ENCODE assay signal across 15 cellular contexts in the genomic region with DNA sequence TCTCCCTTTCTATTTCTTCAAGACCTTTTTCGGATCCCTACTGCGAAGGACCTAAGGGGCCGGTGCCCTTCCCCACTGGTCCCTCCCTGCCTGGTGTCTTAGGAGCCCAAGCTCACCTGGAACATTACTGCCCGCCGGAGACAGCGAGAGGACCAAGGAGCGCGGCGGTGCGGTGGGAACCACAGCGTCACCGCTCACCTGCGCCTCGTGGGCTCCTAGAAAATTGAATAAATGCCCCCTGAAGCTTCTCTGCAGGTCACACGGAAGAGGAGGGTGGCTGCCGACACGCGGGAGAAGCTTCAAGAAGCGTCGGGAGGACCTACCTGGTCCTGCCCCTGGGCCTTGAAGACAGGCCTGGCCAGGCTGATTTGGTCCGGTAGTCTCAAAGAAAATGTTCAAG.
DNase-seq lines count a peak whose midpoint lies in the region; ATAC-seq and TF ChIP-seq lines count a peak whose summit lies in the region.
"Had no signal": no experiment of that assay in that cellular context is flagged by ENCODE, and none has a peak within 500 bp of the region (broad histone marks: within the 10 kb centered on the region; RNA-seq: fewer than 3 reads in every experiment).

No MANE protein-coding gene starts in this region.

- H4K8ac ChIP-seq in trophoblast cell (ENCODE audit: low read depth, low read length) = no peak overlapping the region

- no peaks in the 10 kb centered on the region for H3K79me2 ChIP-seq in trophoblast cell (ENCODE audit: control insufficient read depth, insufficient read depth, low read length, poor library complexity)

- H2BK120ac ChIP-seq in trophoblast cell (ENCODE audit: insufficient read depth, low read length, poor library complexity) = no peak overlapping the region

- H2BK5ac ChIP-seq in trophoblast cell (ENCODE audit: low read depth, low read length, poor library complexity) = no peak overlapping the region

- H3K27ac Mint-ChIP-seq in WTC11 = peak overlapping the region; percentile 55; the same call in 1 of the 2 replicates

- no peak overlapping the region for H4K91ac ChIP-seq in trophoblast cell (ENCODE audit: low read depth, low read length)

- H3K4me1 Mint-ChIP-seq in WTC11 = peaks cover 34% of the 10 kb centered on the region

- no CpG with 5 or more reads among the region's 21 CpGs for WGBS in trophoblast cell (ENCODE audit: extremely low coverage, insufficient coverage, insufficient read length)

- H3K9me3 Mint-ChIP-seq in WTC11 = no peaks in the 10 kb centered on the region

- H3K36me3 Mint-ChIP-seq in WTC11 = no peaks in the 10 kb centered on the region

- no peaks in the 10 kb centered on the region for H3K9me3 ChIP-seq in trophoblast cell (ENCODE audit: insufficient read depth, low read depth, low read length)
- H3K9me3 ChIP-seq: HAP-1 had no signal

- H3K4me1 ChIP-seq in trophoblast cell (ENCODE audit: control insufficient read depth in 1 of 2, insufficient read depth in 2 of 2, low read length in 2 of 2) = no peaks in the 10 kb centered on the region
- H3K4me1 ChIP-seq: BLaER1, HAP-1 had no signal

- H3K4me3 Mint-ChIP-seq in WTC11 = no peak overlapping the region

- H3K14ac ChIP-seq in trophoblast cell (ENCODE audit: low read length) = no peak overlapping the region

- H3K4me3 ChIP-seq in trophoblast cell (ENCODE audit: low read depth, low read length) = no peak overlapping the region
- H3K4me3 ChIP-seq: BLaER1, HAP-1 had no signal

- H3K9ac ChIP-seq in trophoblast cell (ENCODE audit: low read length) = no peak overlapping the region
- H3K9ac ChIP-seq: BLaER1 had no signal

- H3K4ac ChIP-seq in trophoblast cell (ENCODE audit: low read depth, low read length) = no peak overlapping the region

- POLR2A ChIA-PET in WTC11 (lab: Charles Lee) = interaction anchor here (0.6 kb wide), 1 partner anchor 565 kb away, joined by 3 read pairs; no protein-coding TSS in a partner anchor

- H3K27me3 Mint-ChIP-seq in WTC11 (ENCODE audit: low read depth) = no peaks in the 10 kb centered on the region; the same call in 1 of the 2 replicates

- no peaks in the 10 kb centered on the region for H3K36me3 ChIP-seq in trophoblast cell (ENCODE audit: control insufficient read depth in 1 of 2, insufficient read depth in 2 of 2, low read length in 2 of 2)
- H3K36me3 ChIP-seq: HAP-1 had no signal

- TF ChIP-seq CTCF in WTC11 (IDR thresholded peaks at IDR 0.05) = no peak

- no peaks in the 10 kb centered on the region for H3K79me1 ChIP-seq in trophoblast cell (ENCODE audit: low read length)

- no peak overlapping the region for H3K4me2 ChIP-seq in trophoblast cell (ENCODE audit: low read length)
- H3K4me2 ChIP-seq: BLaER1 had no signal

- H3K27me3 ChIP-seq in trophoblast cell (ENCODE audit: insufficient read depth, low read length) = no peaks in the 10 kb centered on the region
- H3K27me3 ChIP-seq: BLaER1 had no signal

- no peak for ATAC-seq in left ventricle myocardium superior
- ATAC-seq in Right ventricle myocardium inferior = no peak
- ATAC-seq in WTC11 = no peak
- no peak for ATAC-seq in HG02571 (IDR thresholded peaks at IDR 0.05; ENCODE audit: unreplicated experiment)

- intact Hi-C loops in left ventricle myocardium superior (cut with micrococcal nuclease) (no loop called here), Right ventricle myocardium inferior (cut with DNase I) (no loop called here)

- no peak overlapping the region for H3K27ac ChIP-seq in trophoblast cell (ENCODE audit: low read depth, low read length)
- H3K27ac ChIP-seq: BLaER1, HL-60 had no signal

- DNase-seq in left ventricle myocardium superior = peak; percentile 9
- no peak for DNase-seq in Right ventricle myocardium inferior (ENCODE audit: missing footprints)
- no peak for DNase-seq in WTC11 (ENCODE audit: low spot score)
- DNase-seq in trophoblast cell = no peak
- DNase-seq in activated CD4-positive, alpha-beta T cell treated with anti-CD3 and anti-CD28 coated beads for 48 hours = no peak
- DNase-seq in T-helper 9 cell = no peak
- DNase-seq: 8988T, AML-193, DMS53, IMR-90, KBM-7 had no signal

- no peak overlapping the region for H2AFZ ChIP-seq in trophoblast cell (ENCODE audit: insufficient read depth, low read length, poor library complexity)

- no peak overlapping the region for H3K23ac ChIP-seq in trophoblast cell (ENCODE audit: low read length)

- H2BK12ac ChIP-seq in trophoblast cell (ENCODE audit: low read length) = no peak overlapping the region

- H3K18ac ChIP-seq in trophoblast cell (ENCODE audit: low read length) = no peak overlapping the region

- no peak overlapping the region for H4K12ac ChIP-seq in trophoblast cell (ENCODE audit: low read depth, low read length)

- CTCF ChIA-PET in WTC11 (lab: Charles Lee) = no interaction called here

- peak overlapping the region; percentile 54 for H2AK5ac ChIP-seq in trophoblast cell (ENCODE audit: low read length)

TF ChIP-seq in WTC11, 78 proteins besides CTCF, POLR2A, EP300 and RAD21:
- no peak for TF ChIP-seq ATF1 (CRISPR knock-in tag; IDR thresholded peaks at IDR 0.05)
- no peak for TF ChIP-seq IRF2 (CRISPR knock-in tag; IDR thresholded peaks at IDR 0.05; ENCODE audit: borderline replicate concordance, low read depth)
- TF ChIP-seq GRHL2 (CRISPR knock-in tag; IDR thresholded peaks at IDR 0.05; ENCODE audit: insufficient replicate concordance, severe bottlenecking) = no peak
- no peak for TF ChIP-seq RORB (CRISPR knock-in tag; IDR thresholded peaks at IDR 0.05)
- no peak for TF ChIP-seq NFATC4 (CRISPR knock-in tag; IDR thresholded peaks at IDR 0.05)
- TF ChIP-seq NR1H2 (CRISPR knock-in tag; IDR thresholded peaks at IDR 0.05) = no peak
- TF ChIP-seq HMGXB4 (CRISPR knock-in tag; IDR thresholded peaks at IDR 0.05) = no peak
- TF ChIP-seq NR2C2 (CRISPR knock-in tag; IDR thresholded peaks at IDR 0.05) = no peak
- TF ChIP-seq, protein P1, sequence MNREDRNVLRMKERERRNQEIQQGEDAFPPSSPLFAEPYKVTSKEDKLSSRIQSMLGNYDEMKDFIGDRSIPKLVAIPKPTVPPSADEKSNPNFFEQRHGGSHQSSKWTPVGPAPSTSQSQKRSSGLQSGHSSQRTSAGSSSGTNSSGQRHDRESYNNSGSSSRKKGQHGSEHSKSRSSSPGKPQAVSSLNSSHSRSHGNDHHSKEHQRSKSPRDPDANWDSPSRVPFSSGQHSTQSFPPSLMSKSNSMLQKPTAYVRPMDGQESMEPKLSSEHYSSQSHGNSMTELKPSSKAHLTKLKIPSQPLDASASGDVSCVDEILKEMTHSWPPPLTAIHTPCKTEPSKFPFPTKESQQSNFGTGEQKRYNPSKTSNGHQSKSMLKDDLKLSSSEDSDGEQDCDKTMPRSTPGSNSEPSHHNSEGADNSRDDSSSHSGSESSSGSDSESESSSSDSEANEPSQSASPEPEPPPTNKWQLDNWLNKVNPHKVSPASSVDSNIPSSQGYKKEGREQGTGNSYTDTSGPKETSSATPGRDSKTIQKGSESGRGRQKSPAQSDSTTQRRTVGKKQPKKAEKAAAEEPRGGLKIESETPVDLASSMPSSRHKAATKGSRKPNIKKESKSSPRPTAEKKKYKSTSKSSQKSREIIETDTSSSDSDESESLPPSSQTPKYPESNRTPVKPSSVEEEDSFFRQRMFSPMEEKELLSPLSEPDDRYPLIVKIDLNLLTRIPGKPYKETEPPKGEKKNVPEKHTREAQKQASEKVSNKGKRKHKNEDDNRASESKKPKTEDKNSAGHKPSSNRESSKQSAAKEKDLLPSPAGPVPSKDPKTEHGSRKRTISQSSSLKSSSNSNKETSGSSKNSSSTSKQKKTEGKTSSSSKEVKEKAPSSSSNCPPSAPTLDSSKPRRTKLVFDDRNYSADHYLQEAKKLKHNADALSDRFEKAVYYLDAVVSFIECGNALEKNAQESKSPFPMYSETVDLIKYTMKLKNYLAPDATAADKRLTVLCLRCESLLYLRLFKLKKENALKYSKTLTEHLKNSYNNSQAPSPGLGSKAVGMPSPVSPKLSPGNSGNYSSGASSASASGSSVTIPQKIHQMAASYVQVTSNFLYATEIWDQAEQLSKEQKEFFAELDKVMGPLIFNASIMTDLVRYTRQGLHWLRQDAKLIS (CRISPR knock-in tag; IDR thresholded peaks at IDR 0.05; ENCODE audit: borderline replicate concordance) = no peak
